In genomic region chr1:9291914-9292360, GRCh38 we compare ENCODE assay signal across 8 cellular contexts. TPM values are rescaled to one million over a fixed set of nuclear protein-coding genes. Genes with fewer than 3 reads are reported as not detected.
DNase-seq lines count a peak whose midpoint lies in the region; ATAC-seq and TF ChIP-seq lines count a peak whose summit lies in the region.

No MANE protein-coding gene starts in this region.

- H3K4me3 Mint-ChIP-seq in neural crest cell, result peak overlapping the region; percentile 85

- no peak overlapping the region for H3K27ac Mint-ChIP-seq in neural crest cell (ENCODE audit: unreplicated experiment)

- no peaks in the 10 kb centered on the region for H3K36me3 Mint-ChIP-seq in neural crest cell (ENCODE audit: low read depth)

- intact Hi-C loops in esophagus muscularis mucosa (cut with DNase I), result no loop called here

- H3K4me3 ChIP-seq in DND-41 (ENCODE audit: low read depth in 1 of 2, low read length in 2 of 2) (peak overlapping the region in 1 of 2 experiments; percentile 61; a peak in 2 of 4 replicates), esophagus muscularis mucosa (peak overlapping the region; percentile 76 to 98 (median 96))

- peak overlapping the region; percentile 70; the same call in 1 of the 2 replicates for H3K9ac ChIP-seq in DND-41 (ENCODE audit: low read depth, low read length)

- peaks cover 16% of the 10 kb centered on the region for H3K36me3 ChIP-seq in DND-41 (ENCODE audit: insufficient read depth, low read length)
- H3K36me3 ChIP-seq in esophagus muscularis mucosa, result peaks cover 0 to 5% (median 0%) of the 10 kb centered on the region in 4 donors

- H3K27me3 ChIP-seq in DND-41 (ENCODE audit: insufficient read depth, low read length, poor library complexity), result no peaks in the 10 kb centered on the region
- H3K27me3 ChIP-seq in esophagus muscularis mucosa, result no peaks in the 10 kb centered on the region

- TF ChIP-seq POLR2A in esophagus muscularis mucosa (IDR thresholded peaks at IDR 0.05; ENCODE audit: low read depth), result no peak

- H3K9me3 ChIP-seq in DND-41 (ENCODE audit: insufficient read depth, low read length, severe bottlenecking), result no peaks in the 10 kb centered on the region
- peaks cover 0 to 24% (median 16%) of the 10 kb centered on the region in 4 donors for H3K9me3 ChIP-seq in esophagus muscularis mucosa

- H3K4me1 Mint-ChIP-seq in neural crest cell, result no peaks in the 10 kb centered on the region

- ATAC-seq in DND-41 (ENCODE audit: insufficient read depth, low read depth), result no peak
- ATAC-seq in HG02970 (IDR thresholded peaks at IDR 0.05; ENCODE audit: low FRiP score, unreplicated experiment), result no peak

- no peak for DNase-seq in DND-41
- DNase-seq in SK-MEL-5 (ENCODE audit: low read depth, low spot score), result peak; percentile 52
- no peak for DNase-seq in esophagus muscularis mucosa (ENCODE audit: extremely low spot score)
- no peak for DNase-seq in neural crest cell (ENCODE audit: low read depth, low spot score)
- DNase-seq in D341Med (ENCODE audit: low spot score), result no peak
- no peak for DNase-seq in NCI-H446 treated with DMSO at 0.1 percent for 48 hours (lab: John Stamatoyannopoulos, UW)
- DNase-seq in NCI-H2029 treated with DMSO at 0.1 percent for 48 hours (lab: John Stamatoyannopoulos, UW), result no peak

- TF ChIP-seq EP300 in esophagus muscularis mucosa (IDR thresholded peaks at IDR 0.05), result no peak

- TF ChIP-seq CTCF in DND-41 (IDR thresholded peaks at IDR 0.05; ENCODE audit: borderline replicate concordance, extremely low read depth, low read length, poor library complexity, severe bottlenecking) (no peak), esophagus muscularis mucosa (IDR thresholded peaks at IDR 0.05) (no peak), neural crest cell (conservative IDR thresholded peaks at IDR 0.05) (no peak)

- H3K4me2 ChIP-seq in DND-41 (ENCODE audit: insufficient read depth, low read length), result peak overlapping the region; percentile 61

- peaks cover 29% of the 10 kb centered on the region for H3K27me3 Mint-ChIP-seq in neural crest cell (ENCODE audit: low read depth)

- no peak overlapping the region for H2AFZ ChIP-seq in DND-41 (ENCODE audit: low read depth, low read length)

- peaks cover 3% of the 10 kb centered on the region for H3K9me3 Mint-ChIP-seq in neural crest cell

- in situ Hi-C loops in SK-MEL-5 (cut with HindIII; ENCODE audit: low pct_unique_long_range_greater_than_20kb, low sequenced_read_pairs), result no loop called here

- WGBS in esophagus muscularis mucosa, result 9% methylated on average over 3 of the region's 13 CpGs

- peaks cover 39% of the 10 kb centered on the region for H3K79me2 ChIP-seq in DND-41 (ENCODE audit: insufficient read depth, low read length)

- H3K27ac ChIP-seq in DND-41 (ENCODE audit: low read length) (no peak overlapping the region), esophagus muscularis mucosa (replicated peaks in 1 of 4) (peak overlapping the region; percentile 93 to 99 (median 98))

- peaks cover 53% of the 10 kb centered on the region for H3K4me1 ChIP-seq in DND-41 (ENCODE audit: insufficient read depth, low read length)
- H3K4me1 ChIP-seq in esophagus muscularis mucosa, result peaks cover 38 to 59% (median 57%) of the 10 kb centered on the region in 4 donors

- H4K20me1 ChIP-seq in DND-41 (ENCODE audit: insufficient read depth, low read length), result peaks cover 35% of the 10 kb centered on the region

RNA-seq across cellular contexts. Expression of gene SPSB1, which starts 0.8 kb away (rescaled TPM):
- total RNA-seq in SK-MEL-5 (2014; rRNA removed; shearing (Covaris generic)), result 33.4 and 36.1 TPM in 2 replicates
- polyA plus RNA-seq in SK-MEL-5 (2015; cell fraction: cytosol; rRNA removed), result 61.1 and 78.2 TPM in 2 replicates
- polyA plus RNA-seq in SK-MEL-5 (2015; cell fraction: nucleus; rRNA removed), result 17.4 and 18.0 TPM in 2 replicates
- 100 to 1,000 TPM in 2 of 4 donors, 10 to 100 TPM in 2; 61.0 to 104 (median 97.4) TPM for total RNA-seq in esophagus muscularis mucosa
- total RNA-seq in neural crest cell, result 1.3 and 1.8 TPM in 2 replicates

RNA-seq across cellular contexts. Expression of gene H6PD, which starts 57.4 kb away (rescaled TPM):
- total RNA-seq in SK-MEL-5 (2014; rRNA removed; shearing (Covaris generic)), result 9.8 and 10.4 TPM in 2 replicates
- 25.9 and 31.3 TPM in 2 replicates for polyA plus RNA-seq in SK-MEL-5 (2015; cell fraction: cytosol; rRNA removed)
- 24.6 and 27.5 TPM in 2 replicates for polyA plus RNA-seq in SK-MEL-5 (2015; cell fraction: nucleus; rRNA removed)
- total RNA-seq in esophagus muscularis mucosa (10 to 100 TPM; 31.1 to 54.4 (median 38.4) TPM), neural crest cell (23.4 and 23.9 TPM in 2 replicates)

Comparison
In these comparisons a context has a peak if more than half of its experiments do, and no peak if none do; other contexts are left out.
1. RNA of gene SPSB1, which starts 0.8 kb away (total RNA-seq): 61.0 to 104 TPM in esophagus muscularis mucosa and 33.4 to 36.1 TPM in SK-MEL-5; 1.3 to 1.8 TPM in neural crest cell; every median in the first group is over 10 times any median in the second.